ENCODE assay signal across 1 cellular context in the genomic region with DNA sequence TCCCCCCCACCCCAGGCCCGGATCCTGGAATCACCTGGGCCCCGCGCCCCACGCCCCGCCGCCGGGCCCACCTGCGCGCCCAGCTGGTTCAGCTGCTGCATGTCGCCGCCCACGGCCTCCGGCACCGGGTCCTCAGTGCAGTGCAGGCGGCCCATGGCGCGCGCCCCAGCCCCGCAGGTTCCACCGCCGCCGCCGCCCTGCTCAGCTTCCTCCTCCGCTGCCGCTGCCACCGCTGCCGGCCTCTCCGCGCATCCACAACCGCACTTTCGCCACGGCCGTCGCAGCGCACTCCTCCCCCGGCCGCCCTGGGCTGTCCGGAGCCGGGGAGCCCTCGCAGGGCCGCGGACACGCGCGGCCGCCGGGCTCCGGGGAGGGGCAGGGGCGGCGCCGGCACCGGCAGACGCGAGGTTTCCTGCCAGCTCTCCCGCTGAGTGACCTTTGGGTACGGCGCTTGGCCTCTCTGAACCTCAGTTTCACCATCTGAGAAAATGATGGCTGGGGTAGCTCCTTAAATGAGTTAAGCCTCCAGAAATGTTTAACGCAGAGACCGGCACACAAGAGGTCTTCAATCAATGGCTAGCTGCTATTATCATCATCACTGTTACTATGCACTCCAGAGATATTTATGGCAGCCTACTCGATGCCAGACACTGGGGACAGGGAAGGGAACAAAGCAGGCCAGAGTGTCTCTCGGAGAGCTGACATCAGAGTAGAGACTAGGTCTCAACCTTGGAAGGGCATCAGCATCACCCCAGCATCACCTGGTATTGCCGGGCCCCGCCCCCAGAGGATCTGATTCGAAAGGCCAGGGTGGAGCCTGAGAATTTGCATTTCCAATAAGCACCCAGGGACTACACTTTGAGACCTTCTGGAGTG.
TF ChIP-seq lines count a peak whose summit lies in the region.

A gene (minus strand): TSS at position 231 of the 876 bp plus-strand sequence. CDS start 76 bp downstream, at position 155.

TF ChIP-seq in K562, 482 proteins besides CTCF, POLR2A, EP300 and RAD21 (continued from another document and continues in another):
- TF ChIP-seq, protein P1, sequence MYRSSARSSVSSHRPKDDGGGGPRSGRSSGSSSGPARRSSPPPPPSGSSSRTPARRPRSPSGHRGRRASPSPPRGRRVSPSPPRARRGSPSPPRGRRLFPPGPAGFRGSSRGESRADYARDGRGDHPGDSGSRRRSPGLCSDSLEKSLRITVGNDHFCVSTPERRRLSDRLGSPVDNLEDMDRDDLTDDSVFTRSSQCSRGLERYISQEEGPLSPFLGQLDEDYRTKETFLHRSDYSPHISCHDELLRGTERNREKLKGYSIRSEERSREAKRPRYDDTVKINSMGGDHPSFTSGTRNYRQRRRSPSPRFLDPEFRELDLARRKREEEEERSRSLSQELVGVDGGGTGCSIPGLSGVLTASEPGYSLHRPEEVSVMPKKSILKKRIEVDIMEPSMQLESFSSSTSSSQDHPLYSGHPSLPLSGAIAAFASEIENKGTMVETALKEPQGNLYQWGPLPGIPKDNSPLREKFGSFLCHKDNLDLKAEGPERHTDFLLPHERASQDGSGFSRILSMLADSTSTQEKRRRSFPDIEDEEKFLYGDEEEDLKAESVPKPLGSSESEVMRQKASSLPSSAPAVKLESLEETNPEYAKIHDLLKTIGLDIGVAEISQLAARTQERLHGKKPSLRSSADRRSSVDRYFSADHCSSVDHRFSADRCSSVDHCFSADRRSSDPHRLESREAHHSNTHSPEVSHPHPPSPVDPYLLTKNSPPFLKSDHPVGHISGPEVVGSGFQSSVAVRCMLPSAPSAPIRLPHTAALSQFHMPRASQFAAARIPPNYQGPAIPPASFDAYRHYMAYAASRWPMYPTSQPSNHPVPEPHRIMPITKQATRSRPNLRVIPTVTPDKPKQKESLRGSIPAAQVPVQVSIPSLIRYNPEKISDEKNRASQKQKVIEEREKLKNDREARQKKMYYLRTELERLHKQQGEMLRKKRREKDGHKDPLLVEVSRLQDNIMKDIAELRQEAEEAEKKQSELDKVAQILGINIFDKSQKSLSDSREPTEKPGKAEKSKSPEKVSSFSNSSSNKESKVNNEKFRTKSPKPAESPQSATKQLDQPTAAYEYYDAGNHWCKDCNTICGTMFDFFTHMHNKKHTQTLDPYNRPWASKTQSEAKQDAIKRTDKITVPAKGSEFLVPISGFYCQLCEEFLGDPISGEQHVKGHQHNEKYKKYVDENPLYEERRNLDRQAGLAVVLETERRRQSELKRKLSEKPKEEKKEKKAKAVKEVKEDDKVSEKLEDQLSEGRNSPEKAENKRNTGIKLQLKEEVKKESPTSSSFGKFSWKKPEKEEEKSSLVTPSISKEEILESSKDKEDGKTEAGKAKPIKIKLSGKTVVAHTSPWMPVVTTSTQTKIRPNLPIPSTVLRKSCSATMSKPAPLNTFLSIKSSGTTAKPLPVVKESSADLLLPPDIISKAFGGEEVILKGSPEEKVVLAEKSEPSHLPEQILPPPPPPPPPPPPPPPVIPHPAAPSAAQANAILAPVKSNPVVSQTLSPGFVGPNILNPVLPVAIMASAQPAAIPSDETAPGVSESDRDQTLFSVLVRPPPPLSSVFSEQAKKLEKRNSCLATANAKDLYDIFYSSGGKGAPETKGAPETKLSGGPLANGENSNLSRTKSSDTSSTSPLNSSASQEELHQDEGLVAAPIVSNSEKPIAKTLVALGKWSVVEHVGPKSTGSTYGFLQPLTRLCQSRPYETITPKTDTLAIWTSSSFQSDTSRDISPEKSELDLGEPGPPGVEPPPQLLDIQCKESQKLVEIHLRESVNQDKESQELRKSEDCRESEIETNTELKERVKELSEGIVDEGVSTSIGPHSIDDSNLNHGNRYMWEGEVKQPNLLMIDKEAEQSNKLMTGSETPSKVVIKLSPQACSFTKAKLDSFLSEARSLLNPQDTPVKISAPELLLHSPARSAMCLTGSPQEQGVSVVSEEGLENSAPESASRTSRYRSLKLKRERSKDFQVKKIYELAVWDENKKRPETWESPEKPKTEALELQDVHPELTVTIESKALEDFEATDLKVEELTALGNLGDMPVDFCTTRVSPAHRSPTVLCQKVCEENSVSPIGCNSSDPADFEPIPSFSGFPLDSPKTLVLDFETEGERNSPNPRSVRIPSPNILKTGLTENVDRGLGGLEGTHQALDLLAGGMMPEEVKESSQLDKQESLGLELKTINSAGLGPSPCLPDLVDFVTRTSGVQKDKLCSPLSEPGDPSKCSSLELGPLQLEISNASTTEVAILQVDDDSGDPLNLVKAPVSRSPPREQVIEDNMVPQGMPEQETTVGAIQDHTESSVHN (IDR thresholded peaks at IDR 0.05; ENCODE audit: borderline replicate concordance in 1 of 2, low read depth in 1 of 2) = no peak
- no peak for TF ChIP-seq NCOA1 (IDR thresholded peaks at IDR 0.05; ENCODE audit: low read depth)
- TF ChIP-seq, protein P2, sequence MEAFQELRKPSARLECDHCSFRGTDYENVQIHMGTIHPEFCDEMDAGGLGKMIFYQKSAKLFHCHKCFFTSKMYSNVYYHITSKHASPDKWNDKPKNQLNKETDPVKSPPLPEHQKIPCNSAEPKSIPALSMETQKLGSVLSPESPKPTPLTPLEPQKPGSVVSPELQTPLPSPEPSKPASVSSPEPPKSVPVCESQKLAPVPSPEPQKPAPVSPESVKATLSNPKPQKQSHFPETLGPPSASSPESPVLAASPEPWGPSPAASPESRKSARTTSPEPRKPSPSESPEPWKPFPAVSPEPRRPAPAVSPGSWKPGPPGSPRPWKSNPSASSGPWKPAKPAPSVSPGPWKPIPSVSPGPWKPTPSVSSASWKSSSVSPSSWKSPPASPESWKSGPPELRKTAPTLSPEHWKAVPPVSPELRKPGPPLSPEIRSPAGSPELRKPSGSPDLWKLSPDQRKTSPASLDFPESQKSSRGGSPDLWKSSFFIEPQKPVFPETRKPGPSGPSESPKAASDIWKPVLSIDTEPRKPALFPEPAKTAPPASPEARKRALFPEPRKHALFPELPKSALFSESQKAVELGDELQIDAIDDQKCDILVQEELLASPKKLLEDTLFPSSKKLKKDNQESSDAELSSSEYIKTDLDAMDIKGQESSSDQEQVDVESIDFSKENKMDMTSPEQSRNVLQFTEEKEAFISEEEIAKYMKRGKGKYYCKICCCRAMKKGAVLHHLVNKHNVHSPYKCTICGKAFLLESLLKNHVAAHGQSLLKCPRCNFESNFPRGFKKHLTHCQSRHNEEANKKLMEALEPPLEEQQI (IDR thresholded peaks at IDR 0.05) = no peak
- no peak for TF ChIP-seq U2AF1 (optimal IDR thresholded peaks at IDR 0.05; ENCODE audit: low read depth, low read length)
- no peak for TF ChIP-seq STAG1 (CRISPR knock-in tag; IDR thresholded peaks at IDR 0.05; ENCODE audit: borderline replicate concordance)
- TF ChIP-seq RHOXF2B (CRISPR knock-in tag; conservative IDR thresholded peaks at IDR 0.05) = no peak
- peak; percentile 44; the same call in 1 of the 2 replicates for TF ChIP-seq POLR2AphosphoS5 (IDR thresholded peaks at IDR 0.05; ENCODE audit: control insufficient read depth, insufficient read depth, low read depth, low read length)
- no peak for TF ChIP-seq NCOA6 (IDR thresholded peaks at IDR 0.05)
- TF ChIP-seq, protein P3, sequence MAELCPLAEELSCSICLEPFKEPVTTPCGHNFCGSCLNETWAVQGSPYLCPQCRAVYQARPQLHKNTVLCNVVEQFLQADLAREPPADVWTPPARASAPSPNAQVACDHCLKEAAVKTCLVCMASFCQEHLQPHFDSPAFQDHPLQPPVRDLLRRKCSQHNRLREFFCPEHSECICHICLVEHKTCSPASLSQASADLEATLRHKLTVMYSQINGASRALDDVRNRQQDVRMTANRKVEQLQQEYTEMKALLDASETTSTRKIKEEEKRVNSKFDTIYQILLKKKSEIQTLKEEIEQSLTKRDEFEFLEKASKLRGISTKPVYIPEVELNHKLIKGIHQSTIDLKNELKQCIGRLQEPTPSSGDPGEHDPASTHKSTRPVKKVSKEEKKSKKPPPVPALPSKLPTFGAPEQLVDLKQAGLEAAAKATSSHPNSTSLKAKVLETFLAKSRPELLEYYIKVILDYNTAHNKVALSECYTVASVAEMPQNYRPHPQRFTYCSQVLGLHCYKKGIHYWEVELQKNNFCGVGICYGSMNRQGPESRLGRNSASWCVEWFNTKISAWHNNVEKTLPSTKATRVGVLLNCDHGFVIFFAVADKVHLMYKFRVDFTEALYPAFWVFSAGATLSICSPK (IDR thresholded peaks at IDR 0.05; ENCODE audit: borderline replicate concordance) = no peak
- TF ChIP-seq, protein P4, sequence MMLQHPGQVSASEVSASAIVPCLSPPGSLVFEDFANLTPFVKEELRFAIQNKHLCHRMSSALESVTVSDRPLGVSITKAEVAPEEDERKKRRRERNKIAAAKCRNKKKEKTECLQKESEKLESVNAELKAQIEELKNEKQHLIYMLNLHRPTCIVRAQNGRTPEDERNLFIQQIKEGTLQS (IDR thresholded peaks at IDR 0.05) = no peak
- TF ChIP-seq, protein P4 (CRISPR knock-in tag; conservative IDR thresholded peaks at IDR 0.05) = no peak
- no peak for TF ChIP-seq SMAD2 (IDR thresholded peaks at IDR 0.05; ENCODE audit: low read depth, low read length)
- peak; percentile 53; the same call in 1 of the 2 replicates for TF ChIP-seq ZBTB7A (IDR thresholded peaks at IDR 0.05; ENCODE audit: borderline replicate concordance, control insufficient read depth, low read depth, low read length)
- peak; percentile 86 for TF ChIP-seq L3MBTL2 (IDR thresholded peaks at IDR 0.05)
- TF ChIP-seq PHB (CRISPR knock-in tag; IDR thresholded peaks at IDR 0.05) = no peak
- no peak for TF ChIP-seq CHD1 (IDR thresholded peaks at IDR 0.05; ENCODE audit: low read length)
- TF ChIP-seq CEBPB (tag; IDR thresholded peaks at IDR 0.05) = no peak
- TF ChIP-seq SRSF3 (IDR thresholded peaks at IDR 0.05; ENCODE audit: insufficient read depth, low read length) = no peak
- no peak for TF ChIP-seq KDM2B (CRISPR knock-in tag; IDR thresholded peaks at IDR 0.05)
- TF ChIP-seq ESRRB (CRISPR knock-in tag; IDR thresholded peaks at IDR 0.05; ENCODE audit: borderline replicate concordance) = no peak
- no peak for TF ChIP-seq ARNT (IDR thresholded peaks at IDR 0.05)
- TF ChIP-seq, protein P5, sequence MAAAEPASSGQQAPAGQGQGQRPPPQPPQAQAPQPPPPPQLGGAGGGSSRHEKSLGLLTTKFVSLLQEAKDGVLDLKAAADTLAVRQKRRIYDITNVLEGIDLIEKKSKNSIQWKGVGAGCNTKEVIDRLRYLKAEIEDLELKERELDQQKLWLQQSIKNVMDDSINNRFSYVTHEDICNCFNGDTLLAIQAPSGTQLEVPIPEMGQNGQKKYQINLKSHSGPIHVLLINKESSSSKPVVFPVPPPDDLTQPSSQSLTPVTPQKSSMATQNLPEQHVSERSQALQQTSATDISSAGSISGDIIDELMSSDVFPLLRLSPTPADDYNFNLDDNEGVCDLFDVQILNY (CRISPR knock-in tag; IDR thresholded peaks at IDR 0.05) = no peak
- 0 out of 2 replicates have a peak, but pooled peaks have one; percentile 57 for TF ChIP-seq TCF7 (IDR thresholded peaks at IDR 0.05; ENCODE audit: borderline replicate concordance)
- TF ChIP-seq ZNF239 (CRISPR knock-in tag; IDR thresholded peaks at IDR 0.05) = no peak
- TF ChIP-seq SMAD3 (CRISPR knock-in tag; conservative IDR thresholded peaks at IDR 0.05) = no peak
- no peak for TF ChIP-seq NBN (IDR thresholded peaks at IDR 0.05; ENCODE audit: low read depth)
- TF ChIP-seq, protein P6, sequence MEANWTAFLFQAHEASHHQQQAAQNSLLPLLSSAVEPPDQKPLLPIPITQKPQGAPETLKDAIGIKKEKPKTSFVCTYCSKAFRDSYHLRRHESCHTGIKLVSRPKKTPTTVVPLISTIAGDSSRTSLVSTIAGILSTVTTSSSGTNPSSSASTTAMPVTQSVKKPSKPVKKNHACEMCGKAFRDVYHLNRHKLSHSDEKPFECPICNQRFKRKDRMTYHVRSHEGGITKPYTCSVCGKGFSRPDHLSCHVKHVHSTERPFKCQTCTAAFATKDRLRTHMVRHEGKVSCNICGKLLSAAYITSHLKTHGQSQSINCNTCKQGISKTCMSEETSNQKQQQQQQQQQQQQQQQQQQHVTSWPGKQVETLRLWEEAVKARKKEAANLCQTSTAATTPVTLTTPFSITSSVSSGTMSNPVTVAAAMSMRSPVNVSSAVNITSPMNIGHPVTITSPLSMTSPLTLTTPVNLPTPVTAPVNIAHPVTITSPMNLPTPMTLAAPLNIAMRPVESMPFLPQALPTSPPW (CRISPR knock-in tag; IDR thresholded peaks at IDR 0.05) = peak; percentile 75
- no peak for TF ChIP-seq CREB1 (IDR thresholded peaks at IDR 0.05)
- TF ChIP-seq CREB1 (CRISPR knock-in tag; IDR thresholded peaks at IDR 0.05) = no peak
- TF ChIP-seq, protein P7, sequence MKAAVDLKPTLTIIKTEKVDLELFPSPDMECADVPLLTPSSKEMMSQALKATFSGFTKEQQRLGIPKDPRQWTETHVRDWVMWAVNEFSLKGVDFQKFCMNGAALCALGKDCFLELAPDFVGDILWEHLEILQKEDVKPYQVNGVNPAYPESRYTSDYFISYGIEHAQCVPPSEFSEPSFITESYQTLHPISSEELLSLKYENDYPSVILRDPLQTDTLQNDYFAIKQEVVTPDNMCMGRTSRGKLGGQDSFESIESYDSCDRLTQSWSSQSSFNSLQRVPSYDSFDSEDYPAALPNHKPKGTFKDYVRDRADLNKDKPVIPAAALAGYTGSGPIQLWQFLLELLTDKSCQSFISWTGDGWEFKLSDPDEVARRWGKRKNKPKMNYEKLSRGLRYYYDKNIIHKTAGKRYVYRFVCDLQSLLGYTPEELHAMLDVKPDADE (conservative IDR thresholded peaks at IDR 0.05; ENCODE audit: control insufficient read depth, low read depth, low read length) = peak; percentile 55; the same call in 1 of the 2 replicates
- TF ChIP-seq ATF7 (IDR thresholded peaks at IDR 0.05) = peak; percentile 56; the same call in 1 of the 2 replicates
- no peak for TF ChIP-seq FOXM1 (IDR thresholded peaks at IDR 0.05; ENCODE audit: low read depth)
- no peak for TF ChIP-seq FOXM1 (CRISPR knock-in tag; IDR thresholded peaks at IDR 0.05; ENCODE audit: low read depth)
- TF ChIP-seq RBM22 (IDR thresholded peaks at IDR 0.05; ENCODE audit: low read depth, low read length, poor library complexity, severe bottlenecking) = no peak
- TF ChIP-seq, protein P8, sequence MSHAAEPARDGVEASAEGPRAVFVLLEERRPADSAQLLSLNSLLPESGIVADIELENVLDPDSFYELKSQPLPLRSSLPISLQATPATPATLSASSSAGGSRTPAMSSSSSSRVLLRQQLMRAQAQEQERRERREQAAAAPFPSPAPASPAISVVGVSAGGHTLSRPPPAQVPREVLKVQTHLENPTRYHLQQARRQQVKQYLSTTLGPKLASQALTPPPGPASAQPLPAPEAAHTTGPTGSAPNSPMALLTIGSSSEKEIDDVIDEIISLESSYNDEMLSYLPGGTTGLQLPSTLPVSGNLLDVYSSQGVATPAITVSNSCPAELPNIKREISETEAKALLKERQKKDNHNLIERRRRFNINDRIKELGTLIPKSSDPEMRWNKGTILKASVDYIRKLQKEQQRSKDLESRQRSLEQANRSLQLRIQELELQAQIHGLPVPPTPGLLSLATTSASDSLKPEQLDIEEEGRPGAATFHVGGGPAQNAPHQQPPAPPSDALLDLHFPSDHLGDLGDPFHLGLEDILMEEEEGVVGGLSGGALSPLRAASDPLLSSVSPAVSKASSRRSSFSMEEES (CRISPR knock-in tag; IDR thresholded peaks at IDR 0.05) = no peak
- peak; percentile 70; the same call in 1 of the 2 replicates for TF ChIP-seq SIN3B (IDR thresholded peaks at IDR 0.05; ENCODE audit: low read depth)
- 0 out of 2 replicates have a peak, but pooled peaks have one; percentile 62 for TF ChIP-seq ZBTB1 (CRISPR knock-in tag; IDR thresholded peaks at IDR 0.05; ENCODE audit: borderline replicate concordance, low read depth)
- TF ChIP-seq DMBX1 (CRISPR knock-in tag; IDR thresholded peaks at IDR 0.05; ENCODE audit: borderline replicate concordance) = peak; percentile 35; the same call in 1 of the 2 replicates
- no peak for TF ChIP-seq ZNF561 (CRISPR knock-in tag; conservative IDR thresholded peaks at IDR 0.05)
- 0 out of 2 replicates have a peak, but pooled peaks have one; percentile 23 for TF ChIP-seq ETV5 (CRISPR knock-in tag; IDR thresholded peaks at IDR 0.05; ENCODE audit: low read depth)
